ENCODE assay signal across 1 cellular context in the genomic region with DNA sequence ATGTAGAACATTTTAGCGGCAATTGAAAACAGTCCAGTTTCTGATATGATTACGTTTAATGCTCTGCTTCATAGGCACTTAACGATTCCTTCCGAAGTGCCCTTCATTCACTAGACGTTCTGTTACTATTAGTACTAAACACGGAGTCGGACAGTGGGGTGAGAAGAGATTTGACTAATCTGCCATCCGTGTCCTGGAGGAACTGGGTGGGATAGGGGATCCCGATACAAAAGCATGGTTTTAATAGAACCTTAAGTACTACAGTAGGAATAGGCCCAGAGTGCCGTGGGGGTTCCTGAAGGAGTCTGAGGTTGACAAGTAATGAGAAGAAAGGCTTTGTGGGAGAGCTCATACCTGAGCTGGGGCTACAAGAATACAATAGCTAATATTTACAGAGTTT.
TF ChIP-seq lines count a peak whose summit lies in the region.

No MANE protein-coding gene starts in this region.

TF ChIP-seq in H1, 55 proteins besides CTCF, POLR2A, EP300 and RAD21 (continued from another document):
- TF ChIP-seq SUZ12 (IDR thresholded peaks at IDR 0.05; ENCODE audit: low read length) (no peak), CHD2 (IDR thresholded peaks at IDR 0.05; ENCODE audit: low read length) (no peak), RNF2 (IDR thresholded peaks at IDR 0.05; ENCODE audit: borderline replicate concordance, low read depth, low read length, missing control alignments, poor library complexity, severe bottlenecking) (no peak), YY1 (IDR thresholded peaks at IDR 0.05; ENCODE audit: low read depth, low read length) (no peak), HDAC6 (IDR thresholded peaks at IDR 0.05; ENCODE audit: low read depth, low read length) (no peak), MAFK (IDR thresholded peaks at IDR 0.05; ENCODE audit: low read depth, low read length) (no peak), POLR2AphosphoS5 (IDR thresholded peaks at IDR 0.05; ENCODE audit: low read depth, low read length) (no peak), FOSL1 (IDR thresholded peaks at IDR 0.05; ENCODE audit: insufficient read depth, low read depth, low read length) (no peak), RFX5 (IDR thresholded peaks at IDR 0.05; ENCODE audit: borderline replicate concordance, low read depth, low read length) (no peak)
- TF ChIP-seq, protein P1, sequence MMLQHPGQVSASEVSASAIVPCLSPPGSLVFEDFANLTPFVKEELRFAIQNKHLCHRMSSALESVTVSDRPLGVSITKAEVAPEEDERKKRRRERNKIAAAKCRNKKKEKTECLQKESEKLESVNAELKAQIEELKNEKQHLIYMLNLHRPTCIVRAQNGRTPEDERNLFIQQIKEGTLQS (IDR thresholded peaks at IDR 0.05; ENCODE audit: insufficient read depth, low read depth, low read length): no peak
- TF ChIP-seq, protein P2, sequence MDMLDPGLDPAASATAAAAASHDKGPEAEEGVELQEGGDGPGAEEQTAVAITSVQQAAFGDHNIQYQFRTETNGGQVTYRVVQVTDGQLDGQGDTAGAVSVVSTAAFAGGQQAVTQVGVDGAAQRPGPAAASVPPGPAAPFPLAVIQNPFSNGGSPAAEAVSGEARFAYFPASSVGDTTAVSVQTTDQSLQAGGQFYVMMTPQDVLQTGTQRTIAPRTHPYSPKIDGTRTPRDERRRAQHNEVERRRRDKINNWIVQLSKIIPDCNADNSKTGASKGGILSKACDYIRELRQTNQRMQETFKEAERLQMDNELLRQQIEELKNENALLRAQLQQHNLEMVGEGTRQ (IDR thresholded peaks at IDR 0.05; ENCODE audit: low read length): no peak
TF ChIP-seq in H1: peak in this region for 0.
